8 cellular contexts compared by ENCODE assay signal in genomic region chr1:226661965-226662364, GRCh38.
DNase-seq lines count a peak whose midpoint lies in the region; ATAC-seq lines count a peak whose summit lies in the region.

No MANE protein-coding gene starts in this region.

- no peaks in the 10 kb centered on the region for H3K36me3 ChIP-seq in SJCRH30
- H3K36me3 ChIP-seq in skeletal muscle satellite cell (ENCODE audit: insufficient read depth, low read length) = no peaks in the 10 kb centered on the region

- no peak overlapping the region for H3K4me3 ChIP-seq in SJCRH30
- no peak overlapping the region for H3K4me3 ChIP-seq in skeletal muscle satellite cell (ENCODE audit: low read length)

- H3K4me1 ChIP-seq in SJCRH30 (peaks cover 67% of the 10 kb centered on the region), skeletal muscle satellite cell (ENCODE audit: control insufficient read depth, insufficient read depth, low read length) (peaks cover 44% of the 10 kb centered on the region)

- H3K27me3 ChIP-seq in SJCRH30 = no peaks in the 10 kb centered on the region
- H3K27me3 ChIP-seq in skeletal muscle satellite cell (ENCODE audit: control insufficient read depth, insufficient read depth, low read length) = no peaks in the 10 kb centered on the region

- peak overlapping the region; percentile 84 for H3K27ac ChIP-seq in SJCRH30

- peak; percentile 36 for DNase-seq in NCI-H1092 treated with DMSO at 0.1 percent for 48 hours (lab: John Stamatoyannopoulos, UW)
- no peak for DNase-seq in NCI-H1092 (lab: John Stamatoyannopoulos, UW)
- peak; percentile 75 to 77 for DNase-seq in SJCRH30
- peak; percentile 43 for DNase-seq in fibroblast of peridontal ligament (ENCODE audit: extremely low read depth)
- no peak for DNase-seq in NCI-H2029 treated with DMSO at 0.1 percent for 48 hours (lab: John Stamatoyannopoulos, UW)
- no peak for DNase-seq in RKO (ENCODE audit: low spot score)

- H3K9me3 ChIP-seq in SJCRH30 (replicated peaks) (no peaks in the 10 kb centered on the region), skeletal muscle satellite cell (replicated peaks; ENCODE audit: low read length) (no peaks in the 10 kb centered on the region)

- no peak for ATAC-seq in GM18868 (IDR thresholded peaks at IDR 0.05; ENCODE audit: unreplicated experiment)

- peak overlapping the region; percentile 47 for H3K4me2 ChIP-seq in skeletal muscle satellite cell (ENCODE audit: low read length)

- H3K9ac ChIP-seq in skeletal muscle satellite cell (ENCODE audit: low read depth, low read length) = peak overlapping the region; percentile 42

Comparison
In these comparisons a context has a peak if more than half of its experiments do, and no peak if none do; other contexts are left out.
1. DNase-seq: peak in NCI-H1092 treated with DMSO at 0.1 percent for 48 hours (single experiment), SJCRH30 (2 of 2) and fibroblast of peridontal ligament (single experiment); none in NCI-H1092 (single experiment), NCI-H2029 treated with DMSO at 0.1 percent for 48 hours (single experiment) and RKO (single experiment).